8 cellular contexts compared by ENCODE assay signal in genomic region chr15:42059661-42060476, GRCh38. TPM values are rescaled to one million over a fixed set of nuclear protein-coding genes. Genes with fewer than 3 reads are reported as not detected.
DNase-seq lines count a peak whose midpoint lies in the region; ATAC-seq and TF ChIP-seq lines count a peak whose summit lies in the region.

No MANE protein-coding gene starts in this region.

- no peaks in the 10 kb centered on the region for H3K27me3 ChIP-seq in right lobe of liver

- peaks cover 13% of the 10 kb centered on the region for H3K4me1 Mint-ChIP-seq in activated B cell treated with CpG ODN at 0.5 μM for 24 hours

- H3K36me3 Mint-ChIP-seq in activated B cell treated with CpG ODN at 0.5 μM for 24 hours (ENCODE audit: low read depth), result no peaks in the 10 kb centered on the region

- no peak overlapping the region for H3K4me3 Mint-ChIP-seq in activated B cell treated with CpG ODN at 0.5 μM for 24 hours

- TF ChIP-seq CTCF in GM12864 (IDR thresholded peaks at IDR 0.05; ENCODE audit: low read depth, low read length, missing control alignments), result peak; percentile 92
- peak; percentile 89 for TF ChIP-seq CTCF in activated B cell treated with CpG ODN at 0.5 μM for 24 hours (IDR thresholded peaks at IDR 0.05)
- TF ChIP-seq CTCF in right lobe of liver (IDR thresholded peaks at IDR 0.05), result peak; percentile 84 to 93 (median 92)

- ATAC-seq in activated B cell treated with CpG ODN at 0.5 μM for 24 hours (ENCODE audit: low read depth) (peak; percentile 73), right lobe of liver (peak in 3 of 4 donors; percentile 11 to 41 (median 18)), HG03196 (IDR thresholded peaks at IDR 0.05; ENCODE audit: unreplicated experiment) (no peak), GM21423 (IDR thresholded peaks at IDR 0.05; ENCODE audit: unreplicated experiment) (no peak)

- CTCF ChIA-PET in activated B cell treated with CpG ODN at 0.5 μM for 24 hours (lab: Charles Lee), result interaction anchor here (0.9 to 3.8 kb wide), 5 partner anchors 31 to 75 kb away, joined by 3 to 46 read pairs (median 4); no protein-coding TSS in a partner anchor

- H3K9me3 Mint-ChIP-seq in activated B cell treated with CpG ODN at 0.5 μM for 24 hours, result no peaks in the 10 kb centered on the region

- intact Hi-C loops in activated B cell treated with CpG ODN at 0.5 μM for 24 hours (cut with micrococcal nuclease) (loop anchor here (1.0 to 10.0 kb wide), 5 partner anchors 71 to 415 kb away; no protein-coding TSS in a partner anchor), right lobe of liver (cut with DNase I) (loop anchor here in 1 of 2 donors (5.0 kb wide), 1 partner anchor 68 kb away; no protein-coding TSS in a partner anchor)

- no peak for TF ChIP-seq POLR2A in right lobe of liver (IDR thresholded peaks at IDR 0.05)

- H3K9me3 ChIP-seq in right lobe of liver, result no peaks in the 10 kb centered on the region

- H3K4me1 ChIP-seq in right lobe of liver, result peaks cover 0 to 25% (median 0%) of the 10 kb centered on the region in 4 donors

- DNase-seq in GM12864 (ENCODE audit: low read depth) (no peak), NCI-H1694 treated with DMSO at 0.1 percent for 48 hours (lab: John Stamatoyannopoulos, UW) (peak; percentile 19), activated B cell treated with CpG ODN at 0.5 μM for 24 hours (peak; percentile 63), cerebellar cortex (ENCODE audit: low spot score) (peak; percentile 41), right lobe of liver (peak in 1 of 3 donors; percentile 57)
- peak; percentile 64 for DNase-seq in stimulated activated CD8-positive, alpha-beta memory T cell treated with anti-CD3 and anti-CD28 coated beads, Interleukin-15, amount 100 ng/mL, for 24 hours (ENCODE audit: low read depth)

- no peaks in the 10 kb centered on the region for H3K36me3 ChIP-seq in right lobe of liver

- H3K27ac ChIP-seq in right lobe of liver, result peak overlapping the region in 1 of 3 donors; percentile 44

- peaks cover 37% of the 10 kb centered on the region for H3K27me3 Mint-ChIP-seq in activated B cell treated with CpG ODN at 0.5 μM for 24 hours

- no peak overlapping the region for H3K4me3 ChIP-seq in GM12864 (ENCODE audit: low read depth, low read length)
- no peak overlapping the region for H3K4me3 ChIP-seq in right lobe of liver

- no peak overlapping the region for H3K27ac Mint-ChIP-seq in activated B cell treated with CpG ODN at 0.5 μM for 24 hours

- WGBS in right lobe of liver (ENCODE audit: insufficient coverage, low coverage, low lambda C conversion rate, missing lambda C conversion rate), result 28% methylated on average over 10 of the region's 14 CpGs

- POLR2A ChIA-PET in activated B cell treated with CpG ODN at 0.5 μM for 24 hours (lab: Charles Lee), result no interaction called here

RNA-seq across cellular contexts. Expression of gene PLA2G4D, which starts 34.5 kb away (rescaled TPM):
- total RNA-seq in activated B cell treated with CpG ODN at 0.5 μM for 24 hours (not detected in 2 replicates), right lobe of liver (not detected)

RNA-seq across cellular contexts. Expression of gene PLA2G4E, which starts 39.0 kb away (rescaled TPM):
- total RNA-seq in activated B cell treated with CpG ODN at 0.5 μM for 24 hours, result not detected in 2 replicates
- total RNA-seq in right lobe of liver, result not detected

Comparison
In these comparisons a context has a peak if more than half of its experiments do, and no peak if none do; other contexts are left out.
1. ATAC-seq: peak in activated B cell treated with CpG ODN at 0.5 μM for 24 hours (single experiment) and right lobe of liver (3 of 4); none in HG03196 (single experiment) and GM21423 (single experiment).
2. Peak in every context shown above with its lines, with median percentiles within 50 percentile points of each other: CTCF ChIP-seq.